Comparison of ENCODE assay signal across 8 cellular contexts in genomic region chr10:5684971-5685763, GRCh38. TPM values are rescaled to one million over a fixed set of nuclear protein-coding genes. Genes with fewer than 3 reads are reported as not detected.
A peak's percentile ranks its signal among the peaks of the same experiment; 100 is the strongest.
DNase-seq lines count a peak whose midpoint lies in the region; ATAC-seq and TF ChIP-seq lines count a peak whose summit lies in the region.

No MANE protein-coding gene starts in this region.

- H3K4me3 ChIP-seq in WI38 (ENCODE audit: low read depth, low read length) (peak overlapping the region; percentile 81), cardiac fibroblast (replicated peaks in 1 of 2; ENCODE audit: low read depth in 2 of 2, low read length in 2 of 2) (peak overlapping the region; percentile 74 to 95), kidney epithelial cell (ENCODE audit: low read depth, low read length) (peak overlapping the region; percentile 94)

- H3K36me3 ChIP-seq in kidney epithelial cell (ENCODE audit: control insufficient read depth, insufficient read depth, low read length) = no peaks in the 10 kb centered on the region

- peak; percentile 45 for DNase-seq in GM04504 (ENCODE audit: low read depth)
- DNase-seq in cardiac fibroblast (ENCODE audit: low read depth in 2 of 2) = peak; percentile 81 to 82
- peak; percentile 43 for DNase-seq in kidney epithelial cell (ENCODE audit: low read depth)
- DNase-seq in stimulated activated CD4-positive, alpha-beta T cell treated with anti-CD3 and anti-CD28 coated beads, Interleukin-15, amount 100 ng/mL, for 24 hours = peak; percentile 83
- no peak for DNase-seq in NCI-H2107 (lab: John Stamatoyannopoulos, UW)

- H3K27me3 ChIP-seq in kidney epithelial cell (ENCODE audit: control insufficient read depth, insufficient read depth, low read length) = no peaks in the 10 kb centered on the region

- TF ChIP-seq CTCF in LNCAP (IDR thresholded peaks at IDR 0.05) (peak; percentile 71), WI38 (IDR thresholded peaks at IDR 0.05; ENCODE audit: low read depth, low read length) (peak; percentile 43), cardiac fibroblast (IDR thresholded peaks at IDR 0.05; ENCODE audit: low read depth, low read length) (peak; percentile 51), kidney epithelial cell (IDR thresholded peaks at IDR 0.05; ENCODE audit: insufficient read depth, low read length, poor library complexity, severe bottlenecking) (peak; percentile 63)

- peak; percentile 45 for ATAC-seq in GM21786 (IDR thresholded peaks at IDR 0.05; ENCODE audit: unreplicated experiment)

RNA-seq across cellular contexts. Expression of gene TASOR2, which starts 0.5 kb away (rescaled TPM):
- total RNA-seq in kidney epithelial cell = 60.1 and 66.8 TPM in 2 replicates

RNA-seq across cellular contexts. Expression of gene ASB13, which starts 18.8 kb away (rescaled TPM):
- 17.3 and 22.4 TPM in 2 replicates for total RNA-seq in kidney epithelial cell
